In genomic region chr9:128067898-128068655, GRCh38 we compare ENCODE assay signal across 8 cellular contexts. TPM values are rescaled to one million over a fixed set of nuclear protein-coding genes. Genes with fewer than 3 reads are reported as not detected.
DNase-seq lines count a peak whose midpoint lies in the region; ATAC-seq and TF ChIP-seq lines count a peak whose summit lies in the region.

Gene SLC25A25 (plus strand): TSS chr9:128068232. CDS start chr9:128068320, 88 bp downstream.

- DNase-seq in CD8-positive, alpha-beta memory T cell = peak; percentile 100
- DNase-seq in GM20000 (ENCODE audit: low spot score) (peak; percentile 99), HT-29 (ENCODE audit: low spot score) (peak; percentile 99), NOMO-1 (lab: John Stamatoyannopoulos, UW; ENCODE audit: unreplicated experiment in 2 of 2) (peak; percentile 99 to 100), memory B cell (ENCODE audit: low spot score in 2 of 2) (peak; percentile 100)
- peak; percentile 100 for DNase-seq in effector memory CD8-positive, alpha-beta T cell
- peak; percentile 100 for DNase-seq in stimulated activated CD8-positive, alpha-beta memory T cell treated with anti-CD3 and anti-CD28 coated beads, Interleukin-12 subunit alpha, Interleukin-12 subunit beta, amount 100 ng/mL, for 24 hours (ENCODE audit: extremely low read depth)

- H3K27me3 Mint-ChIP-seq in CD8-positive, alpha-beta memory T cell = peaks cover 0 to 3% of the 10 kb centered on the region in 2 donors
- no peaks in the 10 kb centered on the region for H3K27me3 Mint-ChIP-seq in effector memory CD8-positive, alpha-beta T cell
- no peaks in the 10 kb centered on the region for H3K27me3 Mint-ChIP-seq in memory B cell

- H3K4me1 Mint-ChIP-seq in CD8-positive, alpha-beta memory T cell = peaks cover 45 to 58% (median 46%) of the 10 kb centered on the region in 3 donors
- H3K4me1 Mint-ChIP-seq in effector memory CD8-positive, alpha-beta T cell (ENCODE audit: low read depth in 2 of 2) = peaks cover 42 to 52% of the 10 kb centered on the region in 2 donors
- H3K4me1 Mint-ChIP-seq in memory B cell = peaks cover 42% of the 10 kb centered on the region

- ATAC-seq in effector memory CD8-positive, alpha-beta T cell (replicated peaks) = peak; percentile 79
- ATAC-seq in memory B cell (ENCODE audit: low read depth) = peak; percentile 79

- H3K27ac Mint-ChIP-seq in CD8-positive, alpha-beta memory T cell = peak within 1 kb of the TSS; percentile 75 to 93 (median 91)
- H3K27ac Mint-ChIP-seq in effector memory CD8-positive, alpha-beta T cell = peak within 1 kb of the TSS in 1 of 2 donors; percentile 89
- H3K27ac Mint-ChIP-seq in memory B cell = peak within 1 kb of the TSS; percentile 64

- POLR2A ChIA-PET in CD8-positive, alpha-beta memory T cell (lab: Charles Lee) = interaction anchor here (1.0 to 1.6 kb wide), 7 partner anchors 11 to 617 kb away, joined by 3 to 7 read pairs (median 3); partner anchors contain the start of genes EEIG1, LRSAM1 and RPL12
- POLR2A ChIA-PET in activated CD8-positive, alpha-beta memory T cell treated with anti-CD3 and anti-CD28 coated beads for 36 hours (lab: Charles Lee) = interaction anchor here (1.0 to 1.4 kb wide), 2 partner anchors 33 to 41 kb away, joined by 4 read pairs; no protein-coding TSS in a partner anchor

- peak within 1 kb of the TSS; percentile 99 for H3K4me3 ChIP-seq in CD8-positive, alpha-beta memory T cell (ENCODE audit: low read length)

- H3K9me3 ChIP-seq in CD8-positive, alpha-beta memory T cell (ENCODE audit: low read length) = no peaks in the 10 kb centered on the region

- no peaks in the 10 kb centered on the region for H3K36me3 ChIP-seq in CD8-positive, alpha-beta memory T cell (ENCODE audit: insufficient read depth, low read length)

- CTCF ChIA-PET in CD8-positive, alpha-beta memory T cell (lab: Charles Lee) = interaction anchor here (0.9 to 1.9 kb wide), 10 partner anchors 12 to 124 kb away, joined by 3 to 8 read pairs (median 4); partner anchors contain the start of gene EEIG1
- CTCF ChIA-PET in activated CD8-positive, alpha-beta memory T cell treated with anti-CD3 and anti-CD28 coated beads for 36 hours (lab: Charles Lee) = interaction anchor here (1.1 to 1.3 kb wide), 2 partner anchors 23 to 37 kb away, joined by 3 read pairs; no protein-coding TSS in a partner anchor

- no peak for TF ChIP-seq CTCF in GM20000 (IDR thresholded peaks at IDR 0.05; ENCODE audit: extremely low read depth, missing control alignments)

- H3K9me3 Mint-ChIP-seq in CD8-positive, alpha-beta memory T cell = no peaks in the 10 kb centered on the region
- no peaks in the 10 kb centered on the region for H3K9me3 Mint-ChIP-seq in effector memory CD8-positive, alpha-beta T cell
- no peaks in the 10 kb centered on the region for H3K9me3 Mint-ChIP-seq in memory B cell

- peaks cover 62% of the 10 kb centered on the region for H3K4me1 ChIP-seq in CD8-positive, alpha-beta memory T cell (ENCODE audit: insufficient read depth, low read length)

- no peaks in the 10 kb centered on the region for H3K27me3 ChIP-seq in CD8-positive, alpha-beta memory T cell (ENCODE audit: insufficient read depth, low read length, poor library complexity, severe bottlenecking)

- H3K27ac ChIP-seq in CD8-positive, alpha-beta memory T cell (ENCODE audit: low read depth, low read length) = peak within 1 kb of the TSS; percentile 89

- peaks cover 0 to 18% (median 2%) of the 10 kb centered on the region in 3 donors for H3K36me3 Mint-ChIP-seq in CD8-positive, alpha-beta memory T cell
- H3K36me3 Mint-ChIP-seq in effector memory CD8-positive, alpha-beta T cell (ENCODE audit: insufficient read depth) = peaks cover 19% of the 10 kb centered on the region
- H3K36me3 Mint-ChIP-seq in memory B cell = peaks cover 3% of the 10 kb centered on the region

- peak within 1 kb of the TSS; percentile 92 to 98 (median 96) for H3K4me3 Mint-ChIP-seq in CD8-positive, alpha-beta memory T cell
- H3K4me3 Mint-ChIP-seq in effector memory CD8-positive, alpha-beta T cell = no peak within 1 kb of the TSS
- peak within 1 kb of the TSS; percentile 85 for H3K4me3 Mint-ChIP-seq in memory B cell

RNA-seq across cellular contexts. Expression of gene SLC25A25, which starts in this region (rescaled TPM):
- 10 to 100 TPM; 17.7 to 17.8 TPM for total RNA-seq in CD8-positive, alpha-beta memory T cell
- 19.8 TPM for polyA plus RNA-seq in CD8-positive, alpha-beta memory T cell
- 88.1 and 94.8 TPM in 2 replicates for total RNA-seq in HT-29 (2014; rRNA removed; shearing (Covaris generic))
- total RNA-seq in activated CD8-positive, alpha-beta memory T cell treated with anti-CD3 and anti-CD28 coated beads for 36 hours = 10 to 100 TPM; 15.5 to 16.0 TPM

Comparison
In these comparisons a context has a peak if more than half of its experiments do, and no peak if none do; other contexts are left out.
1. Peak in every context shown above with its lines: DNase-seq, ATAC-seq, H3K4me3 ChIP-seq and H3K27ac ChIP-seq.
2. H3K4me3 Mint-ChIP-seq: peak in CD8-positive, alpha-beta memory T cell (7 of 7) and memory B cell (single experiment); none in effector memory CD8-positive, alpha-beta T cell (0 of 2).